Comparison of ENCODE assay signal across 14 cellular contexts in genomic region chr21:35504277-35504676, GRCh38.
DNase-seq lines count a peak whose midpoint lies in the region; ATAC-seq and TF ChIP-seq lines count a peak whose summit lies in the region.
"Had no signal": no experiment of that assay in that cellular context is flagged by ENCODE, and none has a peak within 500 bp of the region (broad histone marks: within the 10 kb centered on the region; RNA-seq: fewer than 3 reads in every experiment).

No MANE protein-coding gene starts in this region.

- H3K4me1 Mint-ChIP-seq in CD8-positive, alpha-beta T cell (ENCODE audit: low read depth), result peaks cover 43% of the 10 kb centered on the region
- peaks cover 25% of the 10 kb centered on the region for H3K4me1 Mint-ChIP-seq in activated naive CD8-positive, alpha-beta T cell treated with anti-CD3 and anti-CD28 coated beads, Interleukin-2, amount 10 ng/mL, durations not matched to agents 7 days and 5 days
- peaks cover 64% of the 10 kb centered on the region for H3K4me1 Mint-ChIP-seq in nephron
- H3K4me1 Mint-ChIP-seq: stimulated activated effector memory CD8-positive, alpha-beta T cell treated with anti-CD3 and anti-CD28 coated beads, Interleukin-12 subunit alpha, Interleukin-12 subunit beta, amount 100 ng/mL, for 72 hours had no signal

- peaks cover 4% of the 10 kb centered on the region for H3K9me3 Mint-ChIP-seq in CD8-positive, alpha-beta T cell
- no peaks in the 10 kb centered on the region for H3K9me3 Mint-ChIP-seq in activated naive CD8-positive, alpha-beta T cell treated with anti-CD3 and anti-CD28 coated beads, Interleukin-2, amount 10 ng/mL, durations not matched to agents 7 days and 5 days
- peaks cover 7% of the 10 kb centered on the region for H3K9me3 Mint-ChIP-seq in nephron

- CTCF ChIA-PET in CD8-positive, alpha-beta T cell (lab: Charles Lee), result interaction anchor here (1.4 to 1.9 kb wide), 3 partner anchors 8 to 758 kb away, joined by 4 to 5 read pairs (median 4); no protein-coding TSS in a partner anchor

- no peak overlapping the region for H3K4me3 ChIP-seq in CD8-positive, alpha-beta T cell (ENCODE audit: low read depth, low read length)
- H3K4me3 ChIP-seq in breast epithelium, result no peak overlapping the region
- H3K4me3 ChIP-seq: left lung had no signal

- no peaks in the 10 kb centered on the region for H3K27me3 Mint-ChIP-seq in CD8-positive, alpha-beta T cell (ENCODE audit: low read depth)
- no peaks in the 10 kb centered on the region for H3K27me3 Mint-ChIP-seq in activated naive CD8-positive, alpha-beta T cell treated with anti-CD3 and anti-CD28 coated beads, Interleukin-2, amount 10 ng/mL, durations not matched to agents 7 days and 5 days
- peaks cover 20% of the 10 kb centered on the region for H3K27me3 Mint-ChIP-seq in nephron (ENCODE audit: low read depth)

- POLR2A ChIA-PET in CD8-positive, alpha-beta T cell (lab: Charles Lee), result interaction anchor here (1.1 to 1.6 kb wide), 3 partner anchors 17 to 25 kb away, joined by 3 to 7 read pairs (median 4); no protein-coding TSS in a partner anchor
- POLR2A ChIA-PET in activated naive CD8-positive, alpha-beta T cell treated with anti-CD3 and anti-CD28 coated beads, Interleukin-2, amount 10 ng/mL, durations not matched to agents 7 days and 5 days (lab: Charles Lee), result interaction anchor here (0.6 to 1.5 kb wide), 5 partner anchors 25 to 833 kb away, joined by 3 to 8 read pairs (median 3); no protein-coding TSS in a partner anchor

- peak overlapping the region; percentile 26 for H3K27ac ChIP-seq in CD8-positive, alpha-beta T cell (ENCODE audit: low read depth, low read length)
- H3K27ac ChIP-seq in breast epithelium, result no peak overlapping the region

- peak overlapping the region; percentile 63 for H3K4me3 Mint-ChIP-seq in CD8-positive, alpha-beta T cell
- no peak overlapping the region for H3K4me3 Mint-ChIP-seq in activated naive CD8-positive, alpha-beta T cell treated with anti-CD3 and anti-CD28 coated beads, Interleukin-2, amount 10 ng/mL, durations not matched to agents 7 days and 5 days
- H3K4me3 Mint-ChIP-seq in nephron, result peak overlapping the region in 1 of 3 experiments; percentile 13
- H3K4me3 Mint-ChIP-seq: stimulated activated effector memory CD8-positive, alpha-beta T cell treated with anti-CD3 and anti-CD28 coated beads, Interleukin-12 subunit alpha, Interleukin-12 subunit beta, amount 100 ng/mL, for 72 hours had no signal

- no peaks in the 10 kb centered on the region for H3K36me3 Mint-ChIP-seq in CD8-positive, alpha-beta T cell
- peaks cover 3% of the 10 kb centered on the region for H3K36me3 Mint-ChIP-seq in activated naive CD8-positive, alpha-beta T cell treated with anti-CD3 and anti-CD28 coated beads, Interleukin-2, amount 10 ng/mL, durations not matched to agents 7 days and 5 days
- H3K36me3 Mint-ChIP-seq in nephron (ENCODE audit: low read depth), result no peaks in the 10 kb centered on the region
- H3K36me3 Mint-ChIP-seq: stimulated activated effector memory CD8-positive, alpha-beta T cell treated with anti-CD3 and anti-CD28 coated beads, Interleukin-12 subunit alpha, Interleukin-12 subunit beta, amount 100 ng/mL, for 72 hours had no signal

- H3K36me3 ChIP-seq in CD8-positive, alpha-beta T cell (ENCODE audit: insufficient read depth, low read length), result no peaks in the 10 kb centered on the region
- no peaks in the 10 kb centered on the region for H3K36me3 ChIP-seq in breast epithelium
- H3K36me3 ChIP-seq: BE2C, left lung had no signal

- TF ChIP-seq POLR2A in breast epithelium (IDR thresholded peaks at IDR 0.05), result no peak

- H3K9me3 ChIP-seq in CD8-positive, alpha-beta T cell (ENCODE audit: low read length), result no peaks in the 10 kb centered on the region
- H3K9me3 ChIP-seq in breast epithelium, result no peaks in the 10 kb centered on the region
- H3K9me3 ChIP-seq: BE2C, left lung had no signal

- H3K4me1 ChIP-seq in CD8-positive, alpha-beta T cell (ENCODE audit: insufficient read depth, low read length), result peaks cover 38% of the 10 kb centered on the region
- H3K4me1 ChIP-seq in breast epithelium, result no peaks in the 10 kb centered on the region
- H3K4me1 ChIP-seq: BE2C had no signal

- intact Hi-C loops in CD8-positive, alpha-beta T cell (cut with DNase I, micrococcal nuclease), result no loop called here
- intact Hi-C loops in breast epithelium (cut with DNase I; ENCODE audit: low total_unique reads), result no loop called here

- DNase-seq in CD1c-positive myeloid dendritic cell (ENCODE audit: extremely low spot score), result peak; percentile 17
- no peak for DNase-seq in CD8-positive, alpha-beta T cell
- no peak for DNase-seq in activated naive CD8-positive, alpha-beta T cell treated with anti-CD3 and anti-CD28 coated beads, Interleukin-2, amount 10 ng/mL, durations not matched to agents 7 days and 5 days
- no peak for DNase-seq in breast epithelium (ENCODE audit: low spot score in 2 of 2)
- DNase-seq in iPS-NIHi7 (ENCODE audit: extremely low spot score), result no peak
- DNase-seq: activated CD4-positive, alpha-beta T cell treated with anti-CD3 and anti-CD28 coated beads, Interleukin-2, amount 50 U/mL, for 48 hours; BE2C; left lung; NCI-H1048; NCI-H2081; NCI-H69 had no signal

- TF ChIP-seq CTCF in CD8-positive, alpha-beta T cell (IDR thresholded peaks at IDR 0.05), result no peak
- TF ChIP-seq CTCF in nephron (IDR thresholded peaks at IDR 0.05; ENCODE audit: unreplicated experiment in 3 of 3) (no peak), breast epithelium (IDR thresholded peaks at IDR 0.05) (no peak)

- no peaks in the 10 kb centered on the region for H3K27me3 ChIP-seq in CD8-positive, alpha-beta T cell (ENCODE audit: insufficient read depth, low read length)
- no peaks in the 10 kb centered on the region for H3K27me3 ChIP-seq in breast epithelium
- H3K27me3 ChIP-seq: BE2C had no signal

- peak overlapping the region; percentile 86 for H3K27ac Mint-ChIP-seq in CD8-positive, alpha-beta T cell
- H3K27ac Mint-ChIP-seq in activated naive CD8-positive, alpha-beta T cell treated with anti-CD3 and anti-CD28 coated beads, Interleukin-2, amount 10 ng/mL, durations not matched to agents 7 days and 5 days, result peak overlapping the region; percentile 88
- peak overlapping the region in 2 of 3 experiments; percentile 28 to 86 for H3K27ac Mint-ChIP-seq in nephron
- H3K27ac Mint-ChIP-seq: stimulated activated effector memory CD8-positive, alpha-beta T cell treated with anti-CD3 and anti-CD28 coated beads, Interleukin-12 subunit alpha, Interleukin-12 subunit beta, amount 100 ng/mL, for 72 hours had no signal

- ATAC-seq in CD8-positive, alpha-beta T cell, result no peak
- no peak for ATAC-seq in activated naive CD8-positive, alpha-beta T cell treated with anti-CD3 and anti-CD28 coated beads, Interleukin-2, amount 10 ng/mL, durations not matched to agents 7 days and 5 days (ENCODE audit: low read depth)
- no peak for ATAC-seq in GM19324 (IDR thresholded peaks at IDR 0.05; ENCODE audit: low FRiP score, unreplicated experiment)
- ATAC-seq: stimulated activated effector memory CD8-positive, alpha-beta T cell treated with anti-CD3 and anti-CD28 coated beads, Interleukin-12 subunit alpha, Interleukin-12 subunit beta, amount 100 ng/mL, for 72 hours had no signal
